In genomic region chr1:111738436-111739221, GRCh38 we compare ENCODE assay signal across 8 cellular contexts. TPM values are rescaled to one million over a fixed set of nuclear protein-coding genes. Genes with fewer than 3 reads are reported as not detected.
DNase-seq lines count a peak whose midpoint lies in the region; ATAC-seq and TF ChIP-seq lines count a peak whose summit lies in the region.

No MANE protein-coding gene starts in this region.

- H3K4me1 ChIP-seq in HCT116 (ENCODE audit: control insufficient read depth in 1 of 2, insufficient read depth in 2 of 2, low read length in 2 of 2) (peaks cover 15 to 28% of the 10 kb centered on the region in 2 experiments; a peak in 3 of 4 replicates), mammary epithelial cell (ENCODE audit: insufficient read depth, low read length) (peaks cover 23% of the 10 kb centered on the region), skeletal muscle tissue (ENCODE audit: control insufficient read depth in 3 of 3, insufficient read depth in 3 of 3, low read length in 3 of 3) (peaks cover 56 to 70% (median 62%) of the 10 kb centered on the region in 3 donors)

- H3K4me3 Mint-ChIP-seq in immature natural killer cell = peak overlapping the region; percentile 83 to 91 (median 87)

- H3K27me3 ChIP-seq in HCT116 (ENCODE audit: insufficient read depth, low read length) (no peaks in the 10 kb centered on the region), mammary epithelial cell (ENCODE audit: insufficient read depth, low read length) (no peaks in the 10 kb centered on the region), skeletal muscle tissue (ENCODE audit: control insufficient read depth in 3 of 3, insufficient read depth in 3 of 3, low read length in 3 of 3) (no peaks in the 10 kb centered on the region)

- DNase-seq in NCI-H187 (lab: John Stamatoyannopoulos, UW) = peak; percentile 60 to 80
- DNase-seq in NCI-H187 treated with DMSO at 0.1 percent for 48 hours (lab: John Stamatoyannopoulos, UW) = no peak
- peak; percentile 49 for DNase-seq in HCT116 (ENCODE audit: low read depth, low spot score)
- peak; percentile 79 for DNase-seq in M059J (ENCODE audit: low read depth)
- DNase-seq in T-helper 1 cell = peak in 4 of 5 donors; percentile 29 to 68 (median 40)
- DNase-seq in mammary epithelial cell = peak; percentile 83
- peak; percentile 29 to 45 (median 35) for DNase-seq in immature natural killer cell

- H3K9me3 ChIP-seq in HCT116 (ENCODE audit: control insufficient read depth in 1 of 2, insufficient read depth in 1 of 2, low read depth in 1 of 2, low read length in 2 of 2) = no peaks in the 10 kb centered on the region
- no peaks in the 10 kb centered on the region for H3K9me3 ChIP-seq in mammary epithelial cell (replicated peaks; ENCODE audit: insufficient read depth, low read length)
- no peaks in the 10 kb centered on the region for H3K9me3 ChIP-seq in skeletal muscle tissue (ENCODE audit: control insufficient read depth in 3 of 3, low read length in 3 of 3)

- peak; percentile 81 for ATAC-seq in HCT116

- intact Hi-C loops in HCT116 (cut with micrococcal nuclease) = loop anchor here (1.0 kb wide), 1 partner anchor 17 kb away; the partner anchor contains the start of gene DDX20
- intact Hi-C loops in mammary epithelial cell (cut with micrococcal nuclease) = loop anchor here (1.0 kb wide), 3 partner anchors 9 to 23 kb away; partner anchors contain the start of gene DDX20

- H3K27ac ChIP-seq in HCT116 (ENCODE audit: low read depth, low read length) = peak overlapping the region; percentile 96
- H3K27ac ChIP-seq in mammary epithelial cell (ENCODE audit: insufficient read depth, low read depth, low read length) = peak overlapping the region; percentile 71
- H3K27ac ChIP-seq in skeletal muscle tissue (ENCODE audit: low read depth, low read length) = peak overlapping the region; percentile 92

- WGBS in mammary epithelial cell (ENCODE audit: low coverage, missing lambda C conversion rate) = 1% methylated on average over 31 of the region's 63 CpGs

- no peaks in the 10 kb centered on the region for H3K9me2 ChIP-seq in HCT116 (ENCODE audit: insufficient read depth)

- H3K36me3 Mint-ChIP-seq in immature natural killer cell = no peaks in the 10 kb centered on the region

- TF ChIP-seq POLR2A in HCT116 (IDR thresholded peaks at IDR 0.05; ENCODE audit: borderline replicate concordance, extremely low read depth, insufficient read depth, insufficient read length) = no peak

- H3K27ac Mint-ChIP-seq in immature natural killer cell = peak overlapping the region in 2 of 6 donors; percentile 64 to 69

- peaks cover 18 to 29% (median 28%) of the 10 kb centered on the region in 3 donors for H3K27me3 Mint-ChIP-seq in immature natural killer cell (ENCODE audit: low read depth in 3 of 3)

- dilution Hi-C loops in mammary epithelial cell (cut with HindIII; ENCODE audit: low sequenced_read_pairs) = no loop called here

- BruUV-seq in HCT116 (replicated peaks; lab: Mats Ljungman, UMichigan) (no TSS peak), mammary epithelial cell (replicated peaks; lab: Mats Ljungman, UMichigan) (no TSS peak)

- H3K4me2 ChIP-seq in HCT116 (ENCODE audit: low read length) = peak overlapping the region; percentile 81
- peak overlapping the region; percentile 97 for H3K4me2 ChIP-seq in mammary epithelial cell (ENCODE audit: insufficient read depth, low read depth, low read length)

- peak overlapping the region; percentile 55 for H2AFZ ChIP-seq in HCT116 (ENCODE audit: low read depth, low read length, poor library complexity, severe bottlenecking)
- H2AFZ ChIP-seq in mammary epithelial cell (ENCODE audit: low read depth, low read length) = peak overlapping the region; percentile 94

- TF ChIP-seq RAD21 in HCT116 (IDR thresholded peaks at IDR 0.05; ENCODE audit: low read depth) = no peak

- H4K20me1 ChIP-seq in HCT116 (ENCODE audit: insufficient read depth) (no peaks in the 10 kb centered on the region), mammary epithelial cell (ENCODE audit: insufficient read depth, low read length) (no peaks in the 10 kb centered on the region)

- H3K79me2 ChIP-seq in HCT116 (ENCODE audit: insufficient read depth, low read length) (no peaks in the 10 kb centered on the region), mammary epithelial cell (ENCODE audit: insufficient read depth, low read length) (peaks cover 33% of the 10 kb centered on the region)

- H3K9me3 Mint-ChIP-seq in immature natural killer cell = no peaks in the 10 kb centered on the region

- RAD21 ChIA-PET in HCT116 (lab: Charles Lee; ENCODE audit: low non-redundant PET in 1 of 2, low total read pairs in 2 of 2, uncharacterized antibody in 2 of 2, unreplicated experiment in 2 of 2) = interaction anchor here (0.6 to 1.2 kb wide), 4 partner anchors 9 to 76 kb away, joined by 3 to 4 read pairs (median 3); no protein-coding TSS in a partner anchor

- TF ChIP-seq CTCF in HCT116 (IDR thresholded peaks at IDR 0.05 in 2 of 3, conservative IDR thresholded peaks at IDR 0.05 in 1 of 3; ENCODE audit: borderline replicate concordance in 1 of 3, insufficient read depth in 1 of 3, low read depth in 2 of 3, low read length in 2 of 3) (no peak), mammary epithelial cell (conservative IDR thresholded peaks at IDR 0.05 in 1 of 2, IDR thresholded peaks at IDR 0.05 in 1 of 2; ENCODE audit: extremely low read depth in 1 of 2, insufficient read depth in 1 of 2, low read depth in 1 of 2, low read length in 2 of 2) (no peak)

- in situ Hi-C loops in mammary epithelial cell (cut with MboI; ENCODE audit: low sequenced_read_pairs in 2 of 2) = no loop called here

- H3K9ac ChIP-seq in HCT116 (ENCODE audit: low read length) = peak overlapping the region; percentile 49
- peak overlapping the region; percentile 72 for H3K9ac ChIP-seq in mammary epithelial cell (ENCODE audit: insufficient read depth, low read length)
- peak overlapping the region; percentile 85 to 87 (median 87) for H3K9ac ChIP-seq in skeletal muscle tissue (ENCODE audit: low read depth in 1 of 3, low read length in 3 of 3)

- H3K36me3 ChIP-seq in HCT116 (ENCODE audit: control insufficient read depth in 1 of 2, insufficient read depth in 2 of 2, low read length in 2 of 2) (no peaks in the 10 kb centered on the region), mammary epithelial cell (ENCODE audit: insufficient read depth, low read length) (no peaks in the 10 kb centered on the region), skeletal muscle tissue (ENCODE audit: control insufficient read depth in 3 of 3, insufficient read depth in 3 of 3, low read length in 3 of 3) (no peaks in the 10 kb centered on the region)

- H3K4me1 Mint-ChIP-seq in immature natural killer cell = peaks cover 21 to 24% of the 10 kb centered on the region in 2 donors

- POLR2A ChIA-PET in HCT116 (lab: Charles Lee) = interaction anchor here (1.0 to 1.2 kb wide), 3 partner anchors 9 to 230 kb away, joined by 3 to 5 read pairs (median 4); no protein-coding TSS in a partner anchor

- CTCF ChIA-PET in HCT116 (lab: Charles Lee) = interaction anchor here (1.2 to 2.5 kb wide), 7 partner anchors 9 to 257 kb away, joined by 3 to 22 read pairs (median 5); no protein-coding TSS in a partner anchor
- CTCF ChIA-PET in mammary epithelial cell (lab: Charles Lee; ENCODE audit: low non-redundant PET) = interaction anchor here (0.6 kb wide), 2 partner anchors 15 to 252 kb away, joined by 4 read pairs; no protein-coding TSS in a partner anchor

- H3K4me3 ChIP-seq in HCT116 (replicated peaks in 1 of 2; ENCODE audit: low read depth in 1 of 2, low read length in 2 of 2) (peak overlapping the region; percentile 53 to 59), mammary epithelial cell (replicated peaks in 1 of 3; ENCODE audit: insufficient read depth in 1 of 3, low read depth in 2 of 3, low read length in 3 of 3) (peak overlapping the region; percentile 51 to 74 (median 68)), skeletal muscle tissue (ENCODE audit: low read length in 3 of 3) (peak overlapping the region; percentile 81 to 87 (median 82))

TF ChIP-seq in HCT116, 20 proteins besides CTCF, POLR2A, EP300 and RAD21:
- 0 out of 2 replicates have a peak, but pooled peaks have one; percentile 30 for TF ChIP-seq SIN3A (IDR thresholded peaks at IDR 0.05; ENCODE audit: low read depth)
- TF ChIP-seq ZNF274 (IDR thresholded peaks at IDR 0.05; ENCODE audit: low read depth, low read length) = no peak
- TF ChIP-seq ZFX (IDR thresholded peaks at IDR 0.05) = peak; percentile 62
- no peak for TF ChIP-seq ELF1 (IDR thresholded peaks at IDR 0.05; ENCODE audit: borderline replicate concordance, low read depth)
- no peak for TF ChIP-seq CBX3 (IDR thresholded peaks at IDR 0.05; ENCODE audit: low read depth)
- no peak for TF ChIP-seq ATF3 (IDR thresholded peaks at IDR 0.05)
- peak; percentile 51 for TF ChIP-seq POLR2AphosphoS5 (IDR thresholded peaks at IDR 0.05; ENCODE audit: low read depth, low read length)
- TF ChIP-seq MAX (IDR thresholded peaks at IDR 0.05) = peak; percentile 51; the same call in 1 of the 2 replicates
- peak; percentile 64 for TF ChIP-seq EGR1 (IDR thresholded peaks at IDR 0.05; ENCODE audit: low read depth)

RNA-seq across cellular contexts. Expression of gene INKA2, which starts 0.6 kb away (rescaled TPM):
- total RNA-seq in HCT116 (2021; ENCODE audit: unreplicated experiment) = 4.0 TPM
- 0.72 and 1.7 TPM in 2 replicates for polyA plus RNA-seq in HCT116 (2012)
- total RNA-seq in M059J (2014; rRNA removed; shearing (Covaris generic)) = 2.9 TPM in 2 replicates
- 1 to 10 TPM; 4.2 to 8.9 TPM for total RNA-seq in mammary epithelial cell
- polyA plus RNA-seq in mammary epithelial cell = 2.1 TPM
- polyA minus RNA-seq in mammary epithelial cell = 7.3 TPM
- under 1 TPM in 2 of 3 donors, not detected in 1; 0.39 to 0.83 TPM for polyA plus RNA-seq in immature natural killer cell
- 20.4 TPM for total RNA-seq in skeletal muscle tissue

RNA-seq across cellular contexts. Expression of gene DDX20, which starts 17.1 kb away (rescaled TPM):
- total RNA-seq in HCT116 (2021; ENCODE audit: unreplicated experiment) (14.9 TPM), mammary epithelial cell (10 to 100 TPM; 12.9 to 17.2 TPM), skeletal muscle tissue (12.0 TPM)
- 3.5 and 5.8 TPM in 2 replicates for polyA plus RNA-seq in HCT116 (2012)
- total RNA-seq in M059J (2014; rRNA removed; shearing (Covaris generic)) = 28.6 and 42.0 TPM in 2 replicates
- polyA plus RNA-seq in mammary epithelial cell (7.4 TPM), immature natural killer cell (10 to 100 TPM in 1 of 3 donors, 1 to 10 TPM in 2; 4.1 to 12.3 (median 7.2) TPM)
- polyA minus RNA-seq in mammary epithelial cell = 14.0 TPM
